12 cellular contexts compared by ENCODE assay signal in the genomic region with DNA sequence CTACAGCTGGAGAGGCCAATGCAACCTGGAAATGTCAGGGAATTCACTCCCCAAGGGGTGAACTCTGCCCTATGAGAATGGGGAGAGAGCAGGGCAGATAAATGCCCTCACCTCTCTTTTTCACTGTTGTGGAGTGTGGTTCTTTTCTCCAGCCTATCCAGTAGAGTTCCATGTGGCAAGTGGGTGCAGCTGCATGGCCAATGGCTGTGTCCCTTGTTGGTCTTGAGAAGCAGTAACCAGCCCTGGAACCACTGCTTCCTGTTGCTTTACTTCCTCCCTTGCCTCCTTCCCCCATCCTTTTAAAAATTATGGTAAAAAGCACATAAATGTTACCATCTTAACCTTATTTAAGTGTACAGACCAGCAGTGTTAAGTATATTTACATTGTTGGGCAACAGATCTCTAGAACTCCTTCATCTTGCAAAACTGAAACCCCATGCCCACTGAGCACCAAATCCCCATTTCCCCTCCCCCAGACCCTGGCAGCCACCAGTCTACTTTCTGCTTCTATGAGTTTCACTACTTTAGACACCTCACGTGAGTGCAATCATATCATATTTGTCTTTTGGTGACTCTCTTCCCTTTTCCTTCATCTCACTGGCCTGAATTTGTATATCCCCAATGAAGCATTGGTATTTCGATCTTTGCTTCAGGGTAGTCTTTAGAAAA.
"Had no signal": no experiment of that assay in that cellular context is flagged by ENCODE, and none has a peak within 500 bp of the region (broad histone marks: within the 10 kb centered on the region; RNA-seq: fewer than 3 reads in every experiment).

No MANE protein-coding gene starts in this region.

- H3K27ac Mint-ChIP-seq: activated T-helper 17 cell treated with anti-CD3 and anti-CD28 coated beads, Interleukin-2, amount 50 U/mL, for 72 hours had no signal

- DNase-seq: activated naive CD4-positive, alpha-beta T cell treated with Interleukin-2 at 50 U/mL for 16 hours; adrenal gland; erythroblast; left cardiac atrium; midbrain; psoas muscle; right lobe of liver; stomach had no signal

- H3K36me3 ChIP-seq: adrenal gland, right lobe of liver, stomach, thoracic aorta had no signal

- ATAC-seq: activated T-helper 17 cell treated with anti-CD3 and anti-CD28 coated beads, Interleukin-2, amount 50 U/mL, for 72 hours; left cardiac atrium; psoas muscle; right lobe of liver had no signal

- H3K4me3 Mint-ChIP-seq: activated T-helper 17 cell treated with anti-CD3 and anti-CD28 coated beads, Interleukin-2, amount 50 U/mL, for 72 hours; neural crest cell had no signal

- H3K9me3 ChIP-seq: adrenal gland, psoas muscle, right lobe of liver, thoracic aorta had no signal

- H3K27ac ChIP-seq: adrenal gland, psoas muscle, right lobe of liver, stomach, thoracic aorta had no signal

- H3K27me3 ChIP-seq: adrenal gland, right lobe of liver, stomach had no signal

- H3K4me1 ChIP-seq: adrenal gland, psoas muscle, right lobe of liver, stomach had no signal

- H3K4me1 Mint-ChIP-seq: neural crest cell had no signal

- H3K9me3 Mint-ChIP-seq: neural crest cell had no signal

- H3K4me3 ChIP-seq: adrenal gland, lung, psoas muscle, right lobe of liver, stomach, thoracic aorta had no signal
